Comparison of ENCODE assay signal across 16 cellular contexts in genomic region chr3:43692971-43693370, GRCh38. TPM values are rescaled to one million over a fixed set of nuclear protein-coding genes. Genes with fewer than 3 reads are reported as not detected.
A peak's percentile ranks its signal among the peaks of the same experiment; 100 is the strongest.
DNase-seq lines count a peak whose midpoint lies in the region; ATAC-seq, FAIRE-seq and TF ChIP-seq lines count a peak whose summit lies in the region.
"Had no signal": no experiment of that assay in that cellular context is flagged by ENCODE, and none has a peak within 500 bp of the region (broad histone marks: within the 10 kb centered on the region; RNA-seq: fewer than 3 reads in every experiment).

No MANE protein-coding gene starts in this region.

- no peak for TF ChIP-seq CTCF in A673 (conservative IDR thresholded peaks at IDR 0.05; ENCODE audit: low read depth, low read length)
- TF ChIP-seq CTCF in GM12878 (IDR thresholded peaks at IDR 0.05 in 2 of 3, conservative IDR thresholded peaks at IDR 0.05 in 1 of 3; ENCODE audit: control insufficient read depth in 2 of 3, extremely low read depth in 1 of 3, insufficient read depth in 1 of 3, low read depth in 3 of 3, low read length in 3 of 3) = no peak
- TF ChIP-seq CTCF in natural killer cell (IDR thresholded peaks at IDR 0.05) = no peak

- peaks cover 28 to 42% of the 10 kb centered on the region in 2 donors for H3K4me1 Mint-ChIP-seq in natural killer cell

- TF ChIP-seq POLR2A in GM12878 (IDR thresholded peaks at IDR 0.05; ENCODE audit: low read depth, low read length) = no peak

- ATAC-seq in GM12878 (no peak), natural killer cell (no peak)
- ATAC-seq: activated CD4-positive, CD25-positive, alpha-beta regulatory T cell treated with anti-CD3 and anti-CD28 coated beads, Interleukin-2, amount 50 U/mL, for 24 hours; esophagus mucosa; HepG2; stimulated activated naive B cell treated with anti-CD40 and anti-IgM and Interleukin-4, amounts not matched to agents 10 μg/mL and 1 μg/mL and 100 μg/mL, for 72 hours had no signal

- no peaks in the 10 kb centered on the region for H3K9me3 Mint-ChIP-seq in natural killer cell
- H3K9me3 Mint-ChIP-seq: stimulated activated naive B cell treated with anti-CD40 and anti-IgM and Interleukin-4, amounts not matched to agents 10 μg/mL and 1 μg/mL and 100 μg/mL, for 72 hours had no signal

- H3K36me3 Mint-ChIP-seq in natural killer cell = no peaks in the 10 kb centered on the region

- no peaks in the 10 kb centered on the region for H3K9me2 ChIP-seq in GM23248 (ENCODE audit: insufficient read depth)

- 8 to 21% methylated on average over 2 of the region's 2 CpGs for WGBS in GM23248 (ENCODE audit: low coverage in 1 of 2, low lambda C conversion rate in 2 of 2, missing lambda C conversion rate in 2 of 2), 2 experiments
- WGBS in GM12878 (ENCODE audit: insufficient coverage, insufficient replicate concordance, low lambda C conversion rate, missing lambda C conversion rate) = 100% methylated on average over 2 of the region's 2 CpGs

- DNase-seq in A673 (ENCODE audit: low spot score) (peak; percentile 56), GM23248 (no peak), GM12878 (ENCODE audit: low read depth, low spot score) (no peak), natural killer cell (no peak), foreskin melanocyte (no peak), NCI-H510A (lab: John Stamatoyannopoulos, UW) (no peak), SJCRH30 (no peak), T-helper 2 cell (no peak)
- DNase-seq: activated effector memory CD4-positive, alpha-beta T cell treated with Interleukin-2 at 50 U/mL for 16 hours; NCI-H1694; posterior cingulate gyrus; stimulated activated naive B cell treated with anti-CD40 and anti-IgM and Interleukin-4, amounts not matched to agents 10 μg/mL and 1 μg/mL and 100 μg/mL, for 72 hours had no signal

- no peaks in the 10 kb centered on the region for H3K9me3 ChIP-seq in A673 (ENCODE audit: low read depth, low read length, poor library complexity, severe bottlenecking)
- H3K9me3 ChIP-seq in GM23248 (ENCODE audit: low read depth) = no peaks in the 10 kb centered on the region
- no peaks in the 10 kb centered on the region for H3K9me3 ChIP-seq in GM12878 (replicated peaks; ENCODE audit: control insufficient read depth, insufficient read depth, low read length)
- H3K9me3 ChIP-seq in SJCRH30 (replicated peaks) = no peaks in the 10 kb centered on the region

- CTCF ChIA-PET in A673 (lab: Charles Lee) (no interaction called here), GM12878 (lab: Yijun Ruan, JAX) (interaction anchor here (0.7 kb wide), 2 partner anchors 14 to 24 kb away, joined by 3 read pairs; no protein-coding TSS in a partner anchor)

- no peak for FAIRE-seq in GM12878 (lab: Jason Lieb, UNC)
- FAIRE-seq: G401.6, HepG2 had no signal

- no peak for TF ChIP-seq EP300 in GM12878 (IDR thresholded peaks at IDR 0.05; ENCODE audit: borderline replicate concordance in 1 of 2, control insufficient read depth in 1 of 2, low read depth in 2 of 2, low read length in 2 of 2)

- H3K27me3 ChIP-seq in A673 (replicated peaks; ENCODE audit: insufficient read depth, low read depth, low read length, poor library complexity) (no peaks in the 10 kb centered on the region), GM23248 (replicated peaks; ENCODE audit: insufficient read depth) (no peaks in the 10 kb centered on the region), GM12878 (replicated peaks in 1 of 2; ENCODE audit: control insufficient read depth in 2 of 2, insufficient read depth in 2 of 2, low read length in 1 of 2) (no peaks in the 10 kb centered on the region), SJCRH30 (no peaks in the 10 kb centered on the region)

- TF ChIP-seq RAD21 in GM12878 (IDR thresholded peaks at IDR 0.05; ENCODE audit: insufficient read depth, low read depth, low read length) = no peak

- peaks cover 27% of the 10 kb centered on the region for H3F3A ChIP-seq in GM23248 (ENCODE audit: insufficient read depth)

- POLR2A ChIA-PET in A673 (lab: Charles Lee; ENCODE audit: low non-redundant PET) (no interaction called here), GM12878 (lab: Charles Lee) (no interaction called here)

- H3K4me2 ChIP-seq in GM23248 (ENCODE audit: unreplicated experiment) (peak overlapping the region; percentile 37), GM12878 (ENCODE audit: control insufficient read depth, insufficient read depth) (peak overlapping the region; percentile 37; the same call in 1 of the 2 replicates)

- intact Hi-C loops in A673 (cut with micrococcal nuclease; ENCODE audit: unreplicated experiment) (no loop called here), GM12878 (cut with micrococcal nuclease; ENCODE audit: unreplicated experiment) (loop anchor here (5.0 kb wide), 1 partner anchor 504 kb away; no protein-coding TSS in a partner anchor), natural killer cell (cut with micrococcal nuclease) (no loop called here)

- H4K20me1 ChIP-seq in GM23248 (ENCODE audit: insufficient read depth) (no peaks in the 10 kb centered on the region), GM12878 (ENCODE audit: control insufficient read depth, insufficient read depth) (no peaks in the 10 kb centered on the region)

- H3K4me3 ChIP-seq in A673 (ENCODE audit: low read depth, low read length, poor library complexity, severe bottlenecking) (no peak overlapping the region), GM23248 (0 out of 2 replicates have a peak overlapping the region, but pooled peaks have one; percentile 5), GM12878 (no peak overlapping the region), SJCRH30 (no peak overlapping the region)

- no peak overlapping the region for H2AFZ ChIP-seq in GM23248
- no peak overlapping the region for H2AFZ ChIP-seq in GM12878 (ENCODE audit: control insufficient read depth, low read depth, low read length)

- no peaks in the 10 kb centered on the region for H3K27me3 Mint-ChIP-seq in natural killer cell (ENCODE audit: low read depth in 2 of 2)
- H3K27me3 Mint-ChIP-seq: stimulated activated naive B cell treated with anti-CD40 and anti-IgM and Interleukin-4, amounts not matched to agents 10 μg/mL and 1 μg/mL and 100 μg/mL, for 72 hours had no signal

- H3K27ac Mint-ChIP-seq in natural killer cell = peak overlapping the region in 1 of 2 donors; percentile 30
- H3K27ac Mint-ChIP-seq: stimulated activated naive B cell treated with anti-CD40 and anti-IgM and Interleukin-4, amounts not matched to agents 10 μg/mL and 1 μg/mL and 100 μg/mL, for 72 hours had no signal

- H3K4me1 ChIP-seq in A673 (ENCODE audit: insufficient read depth, low read length, poor library complexity, severe bottlenecking) (peaks cover 20% of the 10 kb centered on the region), GM23248 (ENCODE audit: insufficient read depth) (peaks cover 35% of the 10 kb centered on the region), GM12878 (ENCODE audit: control insufficient read depth, insufficient read depth, low read length) (0 out of 2 replicates have a peak, but pooled peaks cover 8% of the 10 kb centered on the region), SJCRH30 (no peaks in the 10 kb centered on the region)

- BruUV-seq in A673 (replicated peaks; lab: Mats Ljungman, UMichigan) (no TSS peak), GM12878 (replicated peaks; lab: Mats Ljungman, UMichigan) (no TSS peak)

- peaks cover 64% of the 10 kb centered on the region for H3K79me2 ChIP-seq in GM23248 (ENCODE audit: insufficient read depth)
- peaks cover 5% of the 10 kb centered on the region for H3K79me2 ChIP-seq in GM12878 (ENCODE audit: control insufficient read depth, insufficient read depth, low read length)

- H3K27ac ChIP-seq in A673 (ENCODE audit: low read depth, low read length, poor library complexity, severe bottlenecking) (no peak overlapping the region), GM23248 (peak overlapping the region; percentile 16; the same call in 1 of the 2 replicates), GM12878 (ENCODE audit: control insufficient read depth, insufficient read depth) (no peak overlapping the region), SJCRH30 (no peak overlapping the region)

- RAD21 ChIA-PET in GM12878 (lab: Charles Lee; ENCODE audit: unreplicated experiment) = no interaction called here

- H3K36me3 ChIP-seq in A673 (ENCODE audit: insufficient read depth, low read length, poor library complexity, severe bottlenecking) (no peaks in the 10 kb centered on the region), GM23248 (ENCODE audit: low read depth) (no peaks in the 10 kb centered on the region), GM12878 (ENCODE audit: control insufficient read depth in 2 of 2, insufficient read depth in 2 of 2, low read length in 1 of 2) (no peaks in the 10 kb centered on the region), SJCRH30 (no peaks in the 10 kb centered on the region)

- H3K9ac ChIP-seq in GM23248 (no peak overlapping the region), GM12878 (ENCODE audit: control insufficient read depth, insufficient read depth, low read length) (no peak overlapping the region)

- in situ Hi-C loops in GM23248 (cut with MboI) (no loop called here), GM12878 (cut with MboI) (no loop called here)

- peak overlapping the region; percentile 55 for H3K4me3 Mint-ChIP-seq in natural killer cell

- SMC1A ChIA-PET in GM12878 (lab: Charles Lee; ENCODE audit: uncharacterized antibody, unreplicated experiment) = interaction anchor here (0.7 to 1.0 kb wide), 3 partner anchors 12 to 500 kb away, joined by 3 to 4 read pairs (median 3); no protein-coding TSS in a partner anchor

TF ChIP-seq in GM12878, 131 proteins besides CTCF, POLR2A, EP300 and RAD21 (continues in another document):
- no peak for TF ChIP-seq BCL11A (IDR thresholded peaks at IDR 0.05; ENCODE audit: low read depth, low read length)

RNA-seq across cellular contexts. Expression of gene ABHD5, which starts 2.2 kb away (rescaled TPM):
- total RNA-seq in A673 (2021) (6.3 and 9.9 TPM in 2 replicates), GM12878 (2014; rRNA removed) (6.9 and 10.5 TPM in 2 replicates), GM12878 (2014; rRNA removed; fragmentation: Illumina TruSeq; extraction: Trizol) (9.8 and 10.7 TPM in 2 replicates), GM12878 (2021) (7.7 and 8.1 TPM in 2 replicates), natural killer cell (10 to 100 TPM; 14.1 to 58.6 (median 16.6) TPM)
- total RNA-seq in GM23248 (2014; rRNA removed; shearing (Covaris generic)) = 45.5 and 54.3 TPM in 2 replicates
- polyA plus RNA-seq in GM23248 (2016; fragmentation: Nextera tagmentation; extraction: Ambion mirVana) (31.4 and 32.3 TPM in 2 replicates), GM12878 (2011; rRNA removed) (24.4 and 29.4 TPM in 2 replicates), GM12878 (2014; fragmentation: Illumina TruSeq; extraction: Trizol) (9.7 and 11.5 TPM in 2 replicates), GM12878 (2014; fragmentation: Nextera tagmentation; extraction: Ambion mirVana) (1 to 10 TPM; 5.5 to 6.8 TPM), GM12878 (2014; rRNA removed) (8.1 and 8.2 TPM in 2 replicates), GM12878 (2016; fragmentation: Nextera tagmentation; extraction: Ambion mirVana) (10 to 100 TPM; 11.3 to 12.0 TPM)
- total RNA-seq in GM12878 (2013; cell fraction: nucleolus; rRNA removed) = 13.8 and 18.3 TPM in 2 replicates
- polyA plus RNA-seq in GM12878 (2011; ENCODE audit: low read depth) = 3.6 TPM
- polyA plus RNA-seq in GM12878 (2011; cell fraction: cytosol; rRNA removed) = 13.5 and 14.0 TPM in 2 replicates
- 13.4 and 14.8 TPM in 2 replicates for polyA plus RNA-seq in GM12878 (2011; cell fraction: nucleus; rRNA removed)
- polyA plus RNA-seq in GM12878 (2012) = 4.8 TPM in 2 replicates
- polyA minus RNA-seq in GM12878 (2011; rRNA and poly(A)+ RNA removed) = 20.2 and 22.2 TPM in 2 replicates
- polyA minus RNA-seq in GM12878 (2011; cell fraction: cytosol; rRNA and poly(A)+ RNA removed) = 7.8 TPM in 2 replicates
- 8.2 and 18.8 TPM in 2 replicates for polyA minus RNA-seq in GM12878 (2011; cell fraction: nucleus; rRNA and poly(A)+ RNA removed)
- total RNA-seq in SJCRH30 (2014; rRNA removed; shearing (Covaris generic)) = 7.9 and 11.2 TPM in 2 replicates
